In genomic region chr6:47132724-47133123, GRCh38 we compare ENCODE assay signal across 1 cellular context.
TF ChIP-seq lines count a peak whose summit lies in the region.

No MANE protein-coding gene starts in this region.

TF ChIP-seq in HEK293, 187 proteins besides CTCF, POLR2A, EP300 and RAD21 (continued from another document):
- no peak for TF ChIP-seq KLF10 (tag by site-specific recombination; IDR thresholded peaks at IDR 0.05)
- TF ChIP-seq ELK4 (IDR thresholded peaks at IDR 0.05; ENCODE audit: borderline replicate concordance, low read depth, low read length): no peak
- TF ChIP-seq ZBTB6 (tag by site-specific recombination; IDR thresholded peaks at IDR 0.05): peak; percentile 31; the same call in 1 of the 2 replicates
- peak; percentile 72 for TF ChIP-seq ZXDB (tag by site-specific recombination; IDR thresholded peaks at IDR 0.05)
- TF ChIP-seq ZNF692 (tag by site-specific recombination; IDR thresholded peaks at IDR 0.05): no peak
- no peak for TF ChIP-seq ZBTB49 (tag by site-specific recombination; IDR thresholded peaks at IDR 0.05; ENCODE audit: low read depth)
- no peak for TF ChIP-seq MEIS1 (CRISPR knock-in tag; IDR thresholded peaks at IDR 0.05; ENCODE audit: borderline replicate concordance)
- no peak for TF ChIP-seq BCL11B (tag by site-specific recombination; IDR thresholded peaks at IDR 0.05; ENCODE audit: low read depth)
- no peak; the same call in 1 of the 2 replicates for TF ChIP-seq TCF7L2 (IDR thresholded peaks at IDR 0.05; ENCODE audit: borderline replicate concordance, low read depth, low read length)
- no peak for TF ChIP-seq ZSCAN18 (tag by site-specific recombination; IDR thresholded peaks at IDR 0.05)
- peak; percentile 26; the same call in 1 of the 2 replicates for TF ChIP-seq ZNF24 (tag by site-specific recombination; IDR thresholded peaks at IDR 0.05)
- TF ChIP-seq ZNF214 (tag by site-specific recombination; IDR thresholded peaks at IDR 0.05; ENCODE audit: borderline replicate concordance): no peak
- no peak for TF ChIP-seq PATZ1 (tag by site-specific recombination; IDR thresholded peaks at IDR 0.05)
- TF ChIP-seq ZBTB1 (tag by site-specific recombination; IDR thresholded peaks at IDR 0.05): no peak
- TF ChIP-seq ZNF394 (tag by site-specific recombination; IDR thresholded peaks at IDR 0.05; ENCODE audit: borderline replicate concordance): no peak
- no peak for TF ChIP-seq HOXD13 (CRISPR knock-in tag; IDR thresholded peaks at IDR 0.05; ENCODE audit: borderline replicate concordance)
